ENCODE assay signal across 8 cellular contexts in genomic region chr1:88462481-88463261, GRCh38.
DNase-seq lines count a peak whose midpoint lies in the region; ATAC-seq and TF ChIP-seq lines count a peak whose summit lies in the region.

No MANE protein-coding gene starts in this region.

- H3K27me3 Mint-ChIP-seq in WTC11 (ENCODE audit: low read depth) (peaks cover 7% of the 10 kb centered on the region), progenitor cell of endocrine pancreas (peaks cover 42% of the 10 kb centered on the region)
- H3K27me3 Mint-ChIP-seq in activated CD4-positive, alpha-beta T cell treated with anti-CD3 and anti-CD28 coated beads, Interleukin-2, amount 10 ng/mL, durations not matched to agents 24 days and 14 days: peaks cover 28% of the 10 kb centered on the region

- H3K4me1 Mint-ChIP-seq in WTC11 (peaks cover 4% of the 10 kb centered on the region; the same call in 1 of the 2 replicates), progenitor cell of endocrine pancreas (ENCODE audit: low read depth) (no peaks in the 10 kb centered on the region)
- H3K4me1 Mint-ChIP-seq in activated CD4-positive, alpha-beta T cell treated with anti-CD3 and anti-CD28 coated beads, Interleukin-2, amount 10 ng/mL, durations not matched to agents 24 days and 14 days: no peaks in the 10 kb centered on the region

- CTCF ChIA-PET in WTC11 (lab: Charles Lee): no interaction called here

- TF ChIP-seq CTCF in WTC11 (IDR thresholded peaks at IDR 0.05) (no peak), progenitor cell of endocrine pancreas (IDR thresholded peaks at IDR 0.05; ENCODE audit: unreplicated experiment) (no peak)

- peak overlapping the region; percentile 86 for H3K27ac ChIP-seq in right cardiac atrium (ENCODE audit: low read length)

- POLR2A ChIA-PET in WTC11 (lab: Charles Lee): no interaction called here

- no peak overlapping the region for H3K27ac Mint-ChIP-seq in WTC11
- no peak overlapping the region for H3K27ac Mint-ChIP-seq in progenitor cell of endocrine pancreas
- H3K27ac Mint-ChIP-seq in activated CD4-positive, alpha-beta T cell treated with anti-CD3 and anti-CD28 coated beads, Interleukin-2, amount 10 ng/mL, durations not matched to agents 24 days and 14 days: no peak overlapping the region

- H3K9me3 Mint-ChIP-seq in WTC11: peaks cover 3% of the 10 kb centered on the region
- H3K9me3 Mint-ChIP-seq in progenitor cell of endocrine pancreas (ENCODE audit: low read depth): no peaks in the 10 kb centered on the region
- peaks cover 2% of the 10 kb centered on the region for H3K9me3 Mint-ChIP-seq in activated CD4-positive, alpha-beta T cell treated with anti-CD3 and anti-CD28 coated beads, Interleukin-2, amount 10 ng/mL, durations not matched to agents 24 days and 14 days

- DNase-seq in HPDE6-E6E7 (ENCODE audit: extremely low spot score) (peak; percentile 5), WTC11 (ENCODE audit: low spot score) (peak; percentile 47), right cardiac atrium (peak; percentile 47 to 81 (median 71)), progenitor cell of endocrine pancreas (ENCODE audit: low spot score, unreplicated experiment) (peak; percentile 18), NCI-H2029 treated with DMSO at 0.1 percent for 48 hours (lab: John Stamatoyannopoulos, UW) (no peak), CD1c-positive myeloid dendritic cell (ENCODE audit: extremely low spot score) (no peak)
- DNase-seq in activated CD4-positive, alpha-beta T cell treated with anti-CD3 and anti-CD28 coated beads, Interleukin-2, amount 10 ng/mL, durations not matched to agents 24 days and 14 days: no peak
- DNase-seq in activated CD4-positive, alpha-beta T cell treated with anti-CD3 and anti-CD28 coated beads, Interleukin-2, amount 50 U/mL, for 48 hours: no peak

- intact Hi-C loops in right cardiac atrium (cut with DNase I): no loop called here
- intact Hi-C loops in activated CD4-positive, alpha-beta T cell treated with anti-CD3 and anti-CD28 coated beads, Interleukin-2, amount 10 ng/mL, durations not matched to agents 24 days and 14 days (cut with micrococcal nuclease): no loop called here

- H3K27me3 ChIP-seq in right cardiac atrium (ENCODE audit: control insufficient read depth, insufficient read depth): no peaks in the 10 kb centered on the region

- WGBS in right cardiac atrium: 2% methylated on average over 70 of the region's 70 CpGs

- H3K9me3 ChIP-seq in right cardiac atrium (ENCODE audit: control insufficient read depth, low read length): no peaks in the 10 kb centered on the region

- no peaks in the 10 kb centered on the region for H3K4me1 ChIP-seq in right cardiac atrium (ENCODE audit: control insufficient read depth, insufficient read depth, low read length)

- H3K4me3 ChIP-seq in right cardiac atrium (ENCODE audit: low read length): peak overlapping the region; percentile 61

- H3K36me3 Mint-ChIP-seq in WTC11 (peaks cover 4% of the 10 kb centered on the region), progenitor cell of endocrine pancreas (ENCODE audit: insufficient read depth) (no peaks in the 10 kb centered on the region)
- H3K36me3 Mint-ChIP-seq in activated CD4-positive, alpha-beta T cell treated with anti-CD3 and anti-CD28 coated beads, Interleukin-2, amount 10 ng/mL, durations not matched to agents 24 days and 14 days (ENCODE audit: low read depth): no peaks in the 10 kb centered on the region

- peak overlapping the region; percentile 72 for H3K4me3 Mint-ChIP-seq in WTC11
- H3K4me3 Mint-ChIP-seq in progenitor cell of endocrine pancreas (ENCODE audit: low read depth): peak overlapping the region; percentile 68
- H3K4me3 Mint-ChIP-seq in activated CD4-positive, alpha-beta T cell treated with anti-CD3 and anti-CD28 coated beads, Interleukin-2, amount 10 ng/mL, durations not matched to agents 24 days and 14 days: no peak overlapping the region

- peak; percentile 89 for ATAC-seq in WTC11
- peak; percentile 73 to 86 for ATAC-seq in right cardiac atrium

TF ChIP-seq in WTC11, 78 proteins besides CTCF, POLR2A, EP300 and RAD21 (continues in another document):
- TF ChIP-seq AR (CRISPR knock-in tag; IDR thresholded peaks at IDR 0.05) (no peak), KAT7 (CRISPR knock-in tag; IDR thresholded peaks at IDR 0.05; ENCODE audit: borderline replicate concordance) (0 out of 2 replicates have a peak, but pooled peaks have one; percentile 36), HMGXB4 (CRISPR knock-in tag; IDR thresholded peaks at IDR 0.05) (peak; percentile 44; the same call in 1 of the 2 replicates), E2F5 (CRISPR knock-in tag; IDR thresholded peaks at IDR 0.05) (peak; percentile 57; the same call in 1 of the 2 replicates), MYBL2 (CRISPR knock-in tag; IDR thresholded peaks at IDR 0.05) (0 out of 2 replicates have a peak, but pooled peaks have one; percentile 44), ZNF423 (CRISPR knock-in tag; IDR thresholded peaks at IDR 0.05) (peak; percentile 79), FOXK1 (CRISPR knock-in tag; IDR thresholded peaks at IDR 0.05) (no peak), ZNF281 (CRISPR knock-in tag; IDR thresholded peaks at IDR 0.05) (no peak), MAX (CRISPR knock-in tag; IDR thresholded peaks at IDR 0.05) (peak; percentile 50; the same call in 1 of the 2 replicates), CBFB (CRISPR knock-in tag; IDR thresholded peaks at IDR 0.05; ENCODE audit: low read depth) (no peak), CREB1 (CRISPR knock-in tag; IDR thresholded peaks at IDR 0.05) (no peak), SOX15 (CRISPR knock-in tag; IDR thresholded peaks at IDR 0.05) (no peak)

Comparison
In these comparisons a context has a peak if more than half of its experiments do, and no peak if none do; other contexts are left out.
1. DNase-seq: peak in HPDE6-E6E7 (single experiment), WTC11 (single experiment), right cardiac atrium (3 of 3) and progenitor cell of endocrine pancreas (single experiment); none in activated CD4-positive, alpha-beta T cell treated with anti-CD3 and anti-CD28 coated beads, Interleukin-2, amount 10 ng/mL, durations not matched to agents 24 days and 14 days (single experiment), NCI-H2029 treated with DMSO at 0.1 percent for 48 hours (single experiment), activated CD4-positive, alpha-beta T cell treated with anti-CD3 and anti-CD28 coated beads, Interleukin-2, amount 50 U/mL, for 48 hours (0 of 2) and CD1c-positive myeloid dendritic cell (single experiment).